Comparison of ENCODE assay signal across 10 cellular contexts in genomic region chr19:32223595-32224370, GRCh38.
DNase-seq lines count a peak whose midpoint lies in the region; ATAC-seq and TF ChIP-seq lines count a peak whose summit lies in the region.
"Had no signal": no experiment of that assay in that cellular context is flagged by ENCODE, and none has a peak within 500 bp of the region (broad histone marks: within the 10 kb centered on the region; RNA-seq: fewer than 3 reads in every experiment).

No MANE protein-coding gene starts in this region.

- H2BK15ac ChIP-seq in neuronal stem cell (ENCODE audit: low read length): peak overlapping the region; percentile 40

- no peak overlapping the region for H4K8ac ChIP-seq in neuronal stem cell (ENCODE audit: low read depth, low read length)

- H3K4me1 Mint-ChIP-seq in CD8-positive, alpha-beta T cell (ENCODE audit: low read depth): peaks cover 14% of the 10 kb centered on the region

- WGBS in neuronal stem cell (ENCODE audit: extremely low coverage in 2 of 2, insufficient read length in 2 of 2, insufficient replicate concordance in 1 of 2), 2 donors: no CpG with 5 or more reads among the region's 29 CpGs

- H3K36me3 ChIP-seq in CD8-positive, alpha-beta T cell (ENCODE audit: insufficient read depth, low read length): no peaks in the 10 kb centered on the region
- H3K36me3 ChIP-seq in neuronal stem cell (replicated peaks in 1 of 2; ENCODE audit: control insufficient read depth in 2 of 2, insufficient read depth in 2 of 2, low read length in 2 of 2): no peaks in the 10 kb centered on the region
- H3K36me3 ChIP-seq: uterus had no signal

- H3K9me3 Mint-ChIP-seq in CD8-positive, alpha-beta T cell: no peaks in the 10 kb centered on the region

- H3K9me3 ChIP-seq in CD8-positive, alpha-beta T cell (ENCODE audit: low read length): no peaks in the 10 kb centered on the region
- no peaks in the 10 kb centered on the region for H3K9me3 ChIP-seq in neuronal stem cell (replicated peaks in 1 of 2; ENCODE audit: control insufficient read depth in 2 of 2, insufficient read depth in 1 of 2, low read depth in 1 of 2, low read length in 2 of 2)
- H3K9me3 ChIP-seq: uterus had no signal

- H2AFZ ChIP-seq in neuronal stem cell (ENCODE audit: low read length): peak overlapping the region; percentile 72
- H2AFZ ChIP-seq: GM23248 had no signal

- intact Hi-C loops in CD8-positive, alpha-beta T cell (cut with DNase I, micrococcal nuclease): loop anchor here (1.0 to 10.0 kb wide), 4 partner anchors 879 to 1554 kb away; partner anchors contain the start of gene TSHZ3 (in 1 of the 2)

- H3K4me3 Mint-ChIP-seq in CD8-positive, alpha-beta T cell: no peak overlapping the region

- H3K79me1 ChIP-seq in neuronal stem cell (ENCODE audit: low read depth, low read length): no peaks in the 10 kb centered on the region

- DNase-seq in CD8-positive, alpha-beta T cell: peak in 1 of 7 experiments; percentile 45
- DNase-seq in KBM-7 (peak; percentile 28), neuronal stem cell (ENCODE audit: low spot score) (no peak), HEK293T (ENCODE audit: extremely low spot score) (no peak), COR-L47 (lab: John Stamatoyannopoulos, UW) (no peak), middle frontal gyrus (ENCODE audit: extremely low spot score, low spot score) (no peak)
- DNase-seq in effector CD4-positive, alpha-beta T cell: no peak

- H3K4me2 ChIP-seq in neuronal stem cell (ENCODE audit: insufficient read depth, low read length, poor library complexity, severe bottlenecking): peak overlapping the region; percentile 59

- CTCF ChIA-PET in CD8-positive, alpha-beta T cell (lab: Charles Lee): interaction anchor here (0.6 to 6.2 kb wide), 31 partner anchors 7 to 1575 kb away, joined by 3 to 72 read pairs (median 4); no protein-coding TSS in a partner anchor
- CTCF ChIA-PET in HEK293T (lab: Yijun Ruan, JAX): interaction anchor here (0.7 to 1.5 kb wide), 3 partner anchors 22 to 183 kb away, joined by 3 to 6 read pairs (median 3); no protein-coding TSS in a partner anchor

- H2BK5ac ChIP-seq in neuronal stem cell (ENCODE audit: low read length): no peak overlapping the region

- in situ Hi-C loops in KBM-7 (cut with MboI; ENCODE audit: low pct_unique_long_range_greater_than_20kb, low sequenced_read_pairs): no loop called here

- H2BK120ac ChIP-seq in neuronal stem cell (ENCODE audit: low read depth, low read length): no peak overlapping the region

- peak overlapping the region; percentile 84 for H3K18ac ChIP-seq in neuronal stem cell (ENCODE audit: low read length)

- H3K14ac ChIP-seq in neuronal stem cell (ENCODE audit: low read length): no peak overlapping the region

- H4K91ac ChIP-seq in neuronal stem cell (ENCODE audit: low read depth, low read length, poor library complexity): no peak overlapping the region

- H3K27ac Mint-ChIP-seq in CD8-positive, alpha-beta T cell: no peak overlapping the region

- POLR2A ChIA-PET in CD8-positive, alpha-beta T cell (lab: Charles Lee): no interaction called here
- POLR2A ChIA-PET in HEK293T (lab: Yijun Ruan, JAX): no interaction called here

- peaks cover 39% of the 10 kb centered on the region for H3K27me3 Mint-ChIP-seq in CD8-positive, alpha-beta T cell (ENCODE audit: low read depth)

- no peak overlapping the region for H2BK12ac ChIP-seq in neuronal stem cell (ENCODE audit: low read length)

- H3K4ac ChIP-seq in neuronal stem cell (ENCODE audit: low read length): no peak overlapping the region

- no peak for TF ChIP-seq CTCF in CD8-positive, alpha-beta T cell (IDR thresholded peaks at IDR 0.05)

- H2AK5ac ChIP-seq in neuronal stem cell (ENCODE audit: low read depth, low read length): no peak overlapping the region

- no peak overlapping the region for H3K23ac ChIP-seq in neuronal stem cell (ENCODE audit: low read depth, low read length, poor library complexity)

- peak overlapping the region; percentile 24 for H3K4me3 ChIP-seq in CD8-positive, alpha-beta T cell (ENCODE audit: low read depth, low read length)
- peak overlapping the region in 1 of 2 donors; percentile 70 for H3K4me3 ChIP-seq in neuronal stem cell (ENCODE audit: low read length in 2 of 2)
- H3K4me3 ChIP-seq: uterus had no signal

- ATAC-seq in CD8-positive, alpha-beta T cell: peak; percentile 80
- peak; percentile 15 for ATAC-seq in esophagus mucosa

- no peak overlapping the region for H3K27ac ChIP-seq in CD8-positive, alpha-beta T cell (ENCODE audit: low read depth, low read length)
- H3K27ac ChIP-seq in neuronal stem cell (replicated peaks; ENCODE audit: low read length): no peak overlapping the region
- H3K27ac ChIP-seq: GM23248, uterus had no signal

- peaks cover 12% of the 10 kb centered on the region for H3K27me3 ChIP-seq in CD8-positive, alpha-beta T cell (ENCODE audit: insufficient read depth, low read length)
- H3K27me3 ChIP-seq in neuronal stem cell (ENCODE audit: control insufficient read depth in 3 of 3, insufficient read depth in 3 of 3, low read depth in 1 of 3, low read length in 3 of 3): peaks cover 0 to 29% (median 19%) of the 10 kb centered on the region in 3 experiments
- H3K27me3 ChIP-seq: uterus had no signal

- H3K4me1 ChIP-seq in CD8-positive, alpha-beta T cell (ENCODE audit: insufficient read depth, low read length): peaks cover 12% of the 10 kb centered on the region
- H3K4me1 ChIP-seq in neuronal stem cell (ENCODE audit: control insufficient read depth in 2 of 2, insufficient read depth in 1 of 2, low read depth in 1 of 2, low read length in 2 of 2): peaks cover 0 to 9% of the 10 kb centered on the region in 2 donors
- H3K4me1 ChIP-seq: uterus had no signal

- no peaks in the 10 kb centered on the region for H3K36me3 Mint-ChIP-seq in CD8-positive, alpha-beta T cell

- peak overlapping the region; percentile 54 for H3K9ac ChIP-seq in neuronal stem cell (ENCODE audit: low read depth, low read length, poor library complexity)
- H3K9ac ChIP-seq: GM23248 had no signal

TF ChIP-seq in HEK293T, 16 proteins besides CTCF, POLR2A, EP300 and RAD21:
- TF ChIP-seq FOXA1 (IDR thresholded peaks at IDR 0.05): no peak
- no peak for TF ChIP-seq ARNT (IDR thresholded peaks at IDR 0.05)
- no peak for TF ChIP-seq LEF1 (IDR thresholded peaks at IDR 0.05; ENCODE audit: borderline replicate concordance)
- no peak for TF ChIP-seq TARDBP (IDR thresholded peaks at IDR 0.05)
- TF ChIP-seq FOXM1 (IDR thresholded peaks at IDR 0.05; ENCODE audit: borderline replicate concordance): no peak
- TF ChIP-seq BHLHE40 (IDR thresholded peaks at IDR 0.05; ENCODE audit: borderline replicate concordance): no peak
- TF ChIP-seq SP1 (IDR thresholded peaks at IDR 0.05): no peak
- no peak for TF ChIP-seq FOXK2 (IDR thresholded peaks at IDR 0.05)
- TF ChIP-seq ELF4 (IDR thresholded peaks at IDR 0.05): no peak
- no peak for TF ChIP-seq SUZ12 (IDR thresholded peaks at IDR 0.05)
- no peak for TF ChIP-seq L3MBTL2 (conservative IDR thresholded peaks at IDR 0.05)
